In the genomic region with DNA sequence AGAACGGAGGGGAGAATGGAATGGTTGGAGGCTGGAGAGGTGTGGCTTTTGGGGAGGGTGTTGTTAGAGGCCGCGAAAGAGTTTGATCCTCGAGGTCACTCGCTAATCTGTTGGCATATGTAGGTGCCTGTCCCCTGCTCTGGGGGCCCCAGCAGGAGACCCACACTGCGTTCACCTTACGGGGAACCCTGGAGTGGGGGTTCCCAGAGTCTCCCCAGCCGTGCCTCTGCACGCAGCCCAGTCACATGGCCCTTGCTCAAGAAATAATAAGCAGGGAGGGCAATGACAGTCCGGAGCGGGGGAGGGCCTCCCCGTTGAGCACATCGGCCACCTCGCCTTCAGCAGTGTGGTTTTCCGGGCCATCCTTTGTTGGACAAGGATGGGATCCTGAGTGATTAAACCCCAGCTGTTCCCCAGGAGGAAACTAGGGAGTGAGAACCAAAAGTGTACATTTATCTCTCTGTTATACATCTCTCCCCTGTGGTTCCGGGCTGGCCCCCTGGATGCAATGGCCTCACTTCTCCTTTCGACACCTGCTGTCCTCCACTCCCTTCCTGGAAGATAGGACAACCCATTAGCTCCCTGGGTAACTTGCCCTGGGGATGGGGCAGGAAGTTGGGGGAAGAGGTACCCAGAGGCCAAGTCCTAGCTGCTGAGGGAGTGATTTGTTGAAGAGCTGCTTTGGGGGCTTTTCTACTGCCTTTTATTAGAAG, we compare ENCODE assay signal across 8 cellular contexts. TPM values are rescaled to one million over a fixed set of nuclear protein-coding genes. Genes with fewer than 3 reads are reported as not detected.
DNase-seq lines count a peak whose midpoint lies in the region; ATAC-seq and TF ChIP-seq lines count a peak whose summit lies in the region.

No MANE protein-coding gene starts in this region.

- peaks cover 9% of the 10 kb centered on the region for H3K27me3 ChIP-seq in HUES48 (ENCODE audit: control insufficient read depth, insufficient read depth, low read length)
- H3K27me3 ChIP-seq in iPS DF 6.9 (ENCODE audit: control insufficient read depth, insufficient read depth, low read length), result no peaks in the 10 kb centered on the region
- H3K27me3 ChIP-seq in sigmoid colon, result no peaks in the 10 kb centered on the region

- peaks cover 71% of the 10 kb centered on the region for H3K4me1 ChIP-seq in HUES48 (ENCODE audit: control insufficient read depth, insufficient read depth, low read length)
- H3K4me1 ChIP-seq in iPS DF 6.9 (ENCODE audit: control insufficient read depth, insufficient read depth, low read length), result peaks cover 21% of the 10 kb centered on the region
- H3K4me1 ChIP-seq in sigmoid colon, result peaks cover 0 to 65% (median 62%) of the 10 kb centered on the region in 4 donors

- TF ChIP-seq POLR2A in sigmoid colon (IDR thresholded peaks at IDR 0.05), result peak in 1 of 2 donors; percentile 29

- no peak for ATAC-seq in HG02763 (IDR thresholded peaks at IDR 0.05; ENCODE audit: unreplicated experiment)
- ATAC-seq in GM19324 (IDR thresholded peaks at IDR 0.05; ENCODE audit: low FRiP score, unreplicated experiment), result no peak

- intact Hi-C loops in sigmoid colon (cut with DNase I), result loop anchor here (5.0 kb wide), 1 partner anchor 203 kb away; a partner anchor contains a TSS

- peak overlapping the region; percentile 60; the same call in 1 of the 2 replicates for H3K9ac ChIP-seq in HUES48 (ENCODE audit: low read depth, low read length)

- no peak for TF ChIP-seq EP300 in sigmoid colon (IDR thresholded peaks at IDR 0.05)

- H3K9me3 ChIP-seq in HUES48 (ENCODE audit: control insufficient read depth, insufficient read depth, low read length), result no peaks in the 10 kb centered on the region
- H3K9me3 ChIP-seq in iPS DF 6.9 (ENCODE audit: control insufficient read depth, insufficient read depth, low read length), result no peaks in the 10 kb centered on the region
- no peaks in the 10 kb centered on the region for H3K9me3 ChIP-seq in sigmoid colon

- H3K27ac ChIP-seq in HUES48 (ENCODE audit: low read depth, low read length) (peak overlapping the region; percentile 53), iPS DF 6.9 (ENCODE audit: low read length) (no peak overlapping the region), sigmoid colon (peak overlapping the region; percentile 86 to 95 (median 92))

- 0 out of 2 replicates have a peak, but pooled peaks cover 3% of the 10 kb centered on the region for H3K36me3 ChIP-seq in HUES48 (ENCODE audit: control insufficient read depth, insufficient read depth, low read length)
- no peaks in the 10 kb centered on the region for H3K36me3 ChIP-seq in iPS DF 6.9 (ENCODE audit: control insufficient read depth, insufficient read depth, low read length)
- H3K36me3 ChIP-seq in sigmoid colon, result no peaks in the 10 kb centered on the region

- TF ChIP-seq CTCF in AG10803 (conservative IDR thresholded peaks at IDR 0.05; ENCODE audit: low read length) (no peak), sigmoid colon (IDR thresholded peaks at IDR 0.05) (no peak)

- DNase-seq in AG10803 (ENCODE audit: low read depth) (peak; percentile 17), amygdala (lab: John Stamatoyannopoulos, UW) (peak in 33 of 56 donors; percentile 19 to 73 (median 52)), iPS DF 6.9 (ENCODE audit: low read depth, low spot score) (no peak), sigmoid colon (peak; percentile 80), HK-2 (ENCODE audit: unreplicated experiment) (no peak)

- H3K4me3 ChIP-seq in AG10803 (ENCODE audit: low read length) (peak overlapping the region; percentile 71), HUES48 (ENCODE audit: low read depth, low read length) (peak overlapping the region; percentile 81), iPS DF 6.9 (ENCODE audit: low read length) (peak overlapping the region; percentile 88; the same call in 1 of the 2 replicates), sigmoid colon (peak overlapping the region; percentile 80 to 90 (median 82))

- WGBS in iPS DF 6.9 (ENCODE audit: insufficient coverage, insufficient read length), result no CpG with 5 or more reads among the region's 17 CpGs
- WGBS in sigmoid colon, 2 donors, result 5 to 9% methylated on average over 17 of the region's 17 CpGs

RNA-seq across cellular contexts. Expression of a gene that starts 1.3 kb away (rescaled TPM):
- 10 to 100 TPM; 34.4 to 67.9 (median 52.3) TPM for total RNA-seq in sigmoid colon
- 10 to 100 TPM; 16.9 to 26.8 (median 17.4) TPM for polyA plus RNA-seq in sigmoid colon

Comparison
In these comparisons a context has a peak if more than half of its experiments do, and no peak if none do; other contexts are left out.
1. DNase-seq: peak in AG10803 (single experiment), amygdala (33 of 56) and sigmoid colon (single experiment); none in iPS DF 6.9 (single experiment) and HK-2 (single experiment).
2. Peak in every context shown above with its lines, with median percentiles within 50 percentile points of each other: H3K4me3 ChIP-seq.